In the genomic region with DNA sequence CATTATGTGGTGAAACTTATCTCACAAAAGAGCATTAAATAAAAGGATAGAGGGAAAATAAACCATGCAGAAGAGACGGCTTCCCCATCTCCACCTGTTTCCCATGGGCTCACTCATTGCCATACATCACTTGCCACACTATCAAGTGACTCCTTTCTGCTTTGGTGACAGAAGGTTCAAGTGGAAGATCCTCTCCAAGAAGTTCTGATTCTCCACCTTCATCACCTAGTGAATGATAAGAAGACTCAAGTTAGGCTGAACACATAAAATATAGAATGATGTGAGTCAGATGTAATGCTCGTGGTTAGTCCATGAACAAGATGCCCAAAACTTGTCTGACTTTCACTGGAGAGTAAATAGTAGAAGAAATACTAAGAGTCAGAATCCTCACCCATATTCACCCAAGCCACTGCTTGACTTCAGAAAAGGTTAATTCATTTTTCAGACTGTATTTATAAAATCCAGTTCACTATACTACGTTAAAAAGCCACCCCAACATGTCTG, we compare ENCODE assay signal across 14 cellular contexts.
"Had no signal": no experiment of that assay in that cellular context is flagged by ENCODE, and none has a peak within 500 bp of the region (broad histone marks: within the 10 kb centered on the region; RNA-seq: fewer than 3 reads in every experiment).

No MANE protein-coding gene starts in this region.

- H3K9me3 ChIP-seq: lower lobe of right lung, psoas muscle, right lobe of liver, upper lobe of right lung had no signal

- H3K27me3 Mint-ChIP-seq: stimulated activated naive CD8-positive, alpha-beta T cell treated with anti-CD3 and anti-CD28 coated beads, Interleukin-15, Interleukin-2, amounts not matched to agents 100 ng/mL and 50 ng/mL, for 24 hours had no signal

- H3K4me3 Mint-ChIP-seq: mesothelial cell of epicardium; stimulated activated naive CD8-positive, alpha-beta T cell treated with anti-CD3 and anti-CD28 coated beads, Interleukin-15, Interleukin-2, amounts not matched to agents 100 ng/mL and 50 ng/mL, for 24 hours had no signal

- H3K4me3 ChIP-seq: lower lobe of right lung, psoas muscle, right lobe of liver, smooth muscle cell, upper lobe of right lung had no signal

- DNase-seq: activated CD4-positive, alpha-beta T cell treated with anti-CD3 and anti-CD28 coated beads for 1 hour; activated CD8-positive, alpha-beta memory T cell treated with anti-CD3 and anti-CD28 coated beads for 24 hours; activated gamma-delta T cell treated with Interleukin-2 at 50 U/mL for 16 hours; left colon; lower lobe of right lung; psoas muscle; right lobe of liver; stimulated activated CD4-positive, alpha-beta T cell treated with anti-CD3 and anti-CD28 coated beads, Interleukin-4, amount 100 ng/mL, for 4 hours; stimulated activated CD8-positive, alpha-beta memory T cell treated with anti-CD3 and anti-CD28 coated beads, Interleukin-4, amount 100 ng/mL, for 48 hours; T1000; upper lobe of right lung had no signal

- H3K9me3 Mint-ChIP-seq: mesothelial cell of epicardium; stimulated activated naive CD8-positive, alpha-beta T cell treated with anti-CD3 and anti-CD28 coated beads, Interleukin-15, Interleukin-2, amounts not matched to agents 100 ng/mL and 50 ng/mL, for 24 hours had no signal

- H3K27me3 ChIP-seq: right lobe of liver, upper lobe of right lung had no signal

- ATAC-seq: left colon, lower lobe of right lung, right lobe of liver, upper lobe of right lung had no signal

- H3K4me1 Mint-ChIP-seq: mesothelial cell of epicardium had no signal

- H3K27ac Mint-ChIP-seq: mesothelial cell of epicardium; stimulated activated naive CD8-positive, alpha-beta T cell treated with anti-CD3 and anti-CD28 coated beads, Interleukin-15, Interleukin-2, amounts not matched to agents 100 ng/mL and 50 ng/mL, for 24 hours had no signal

- H3K27ac ChIP-seq: lower lobe of right lung, psoas muscle, right lobe of liver, upper lobe of right lung had no signal

- H3K4me1 ChIP-seq: lower lobe of right lung, upper lobe of right lung had no signal
